ENCODE assay signal across 19 cellular contexts in the genomic region with DNA sequence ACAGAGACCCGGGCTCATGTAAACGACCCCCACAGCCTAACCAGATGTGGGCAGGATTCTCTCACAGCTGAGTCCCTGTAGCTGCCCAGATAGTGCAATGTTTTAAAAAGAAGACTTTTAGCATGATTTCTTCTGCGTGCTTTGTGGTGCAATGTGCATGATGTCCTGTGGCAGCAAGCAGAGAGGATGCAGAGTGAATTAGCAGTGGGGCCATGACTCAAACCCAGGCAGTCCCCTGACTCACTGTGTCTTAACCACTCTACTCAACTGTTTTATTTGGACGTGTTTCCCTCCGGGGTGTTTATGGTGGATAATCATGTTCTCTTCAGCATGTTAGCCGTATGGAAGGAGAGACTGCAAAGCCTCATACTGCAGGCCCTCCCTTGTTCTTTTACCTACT.
DNase-seq lines count a peak whose midpoint lies in the region; TF ChIP-seq lines count a peak whose summit lies in the region.
"Had no signal": no experiment of that assay in that cellular context is flagged by ENCODE, and none has a peak within 500 bp of the region (broad histone marks: within the 10 kb centered on the region; RNA-seq: fewer than 3 reads in every experiment).

No MANE protein-coding gene starts in this region.

- no peaks in the 10 kb centered on the region for H3K9me2 ChIP-seq in Karpas-422 (replicated peaks; ENCODE audit: insufficient read depth, low read length)

- H3K27ac ChIP-seq in testis (no peak overlapping the region), Karpas-422 (ENCODE audit: low read length) (no peak overlapping the region)
- H3K27ac ChIP-seq: right lobe of liver, upper lobe of right lung had no signal

- DNase-seq in AG20443 (ENCODE audit: low spot score) (peak; percentile 29), M059J (ENCODE audit: low read depth) (peak; percentile 88), cardiac fibroblast (ENCODE audit: low read depth in 2 of 2) (peak; percentile 22 to 87), iris pigment epithelial cell (ENCODE audit: low read depth) (peak; percentile 0), T-helper 9 cell (no peak), dedifferentiated amniotic fluid mesenchymal stem cell (ENCODE audit: extremely low spot score) (no peak), testis (no peak), Karpas-422 (no peak)
- DNase-seq: activated CD4-positive, alpha-beta T cell treated with anti-CD3 and anti-CD28 coated beads, Interleukin-2, amount 10 ng/mL, durations not matched to agents 24 days and 14 days; activated CD8-positive, alpha-beta memory T cell treated with anti-CD3 and anti-CD28 coated beads, Interleukin-2, amount 50 U/mL, for 48 hours; activated gamma-delta T cell; anterior cingulate cortex; HFFc6; NCI-H1930; NCI-H446; right lobe of liver; stimulated activated naive CD8-positive, alpha-beta T cell treated with anti-CD3 and anti-CD28 coated beads, Interleukin-15, amount 100 ng/mL, for 72 hours; SW 1271; upper lobe of right lung had no signal

- H3K9me3 ChIP-seq in testis (no peaks in the 10 kb centered on the region), Karpas-422 (ENCODE audit: low read length) (no peaks in the 10 kb centered on the region)
- H3K9me3 ChIP-seq: right lobe of liver, upper lobe of right lung had no signal

- H4K20me1 ChIP-seq in Karpas-422 (ENCODE audit: insufficient read depth, low read depth, low read length), result no peaks in the 10 kb centered on the region

- intact Hi-C loops in testis (cut with DNase I; ENCODE audit: low total_unique reads), result no loop called here

- no peak overlapping the region for H3K9ac ChIP-seq in Karpas-422 (ENCODE audit: low read length)

- no peaks in the 10 kb centered on the region for H3K27me3 ChIP-seq in testis
- no peaks in the 10 kb centered on the region for H3K27me3 ChIP-seq in Karpas-422 (ENCODE audit: low read length)
- H3K27me3 ChIP-seq: right lobe of liver, upper lobe of right lung had no signal

- TF ChIP-seq CTCF in cardiac fibroblast (IDR thresholded peaks at IDR 0.05; ENCODE audit: low read depth, low read length) (no peak), testis (IDR thresholded peaks at IDR 0.05) (no peak)

- no peak overlapping the region for H2AFZ ChIP-seq in Karpas-422 (ENCODE audit: low read length)

- TF ChIP-seq POLR2A in testis (IDR thresholded peaks at IDR 0.05), result no peak

- 86% methylated on average over 6 of the region's 6 CpGs for WGBS in testis, 2 donors

- H3K4me1 ChIP-seq in testis, result no peaks in the 10 kb centered on the region
- no peaks in the 10 kb centered on the region for H3K4me1 ChIP-seq in Karpas-422 (ENCODE audit: low read length)
- H3K4me1 ChIP-seq: right lobe of liver had no signal

- H3K4me3 ChIP-seq in cardiac fibroblast (replicated peaks in 1 of 2; ENCODE audit: low read depth in 2 of 2, low read length in 2 of 2) (no peak overlapping the region), testis (no peak overlapping the region), Karpas-422 (ENCODE audit: low read length) (no peak overlapping the region)
- H3K4me3 ChIP-seq: right lobe of liver, upper lobe of right lung had no signal

- H3K36me3 ChIP-seq in testis (ENCODE audit: low read depth, missing control alignments) (no peaks in the 10 kb centered on the region), Karpas-422 (ENCODE audit: insufficient read depth, low read length) (no peaks in the 10 kb centered on the region)
- H3K36me3 ChIP-seq: right lobe of liver, upper lobe of right lung had no signal

- H3K4me2 ChIP-seq in Karpas-422 (ENCODE audit: low read depth, low read length, poor library complexity, severe bottlenecking), result no peak overlapping the region

- H3K79me2 ChIP-seq in Karpas-422 (ENCODE audit: low read length), result no peaks in the 10 kb centered on the region

Comparison
In these comparisons a context has a peak if more than half of its experiments do, and no peak if none do; other contexts are left out.
1. DNase-seq: peak in AG20443 (single experiment), M059J (single experiment), cardiac fibroblast (2 of 2) and iris pigment epithelial cell (single experiment); none in T-helper 9 cell (single experiment), dedifferentiated amniotic fluid mesenchymal stem cell (single experiment), testis (single experiment) and Karpas-422 (single experiment).